Comparison of ENCODE assay signal across 17 cellular contexts in genomic region chr2:50476174-50476573, GRCh38.
DNase-seq lines count a peak whose midpoint lies in the region; ATAC-seq, FAIRE-seq and TF ChIP-seq lines count a peak whose summit lies in the region.
"Had no signal": no experiment of that assay in that cellular context is flagged by ENCODE, and none has a peak within 500 bp of the region (broad histone marks: within the 10 kb centered on the region; RNA-seq: fewer than 3 reads in every experiment).

No MANE protein-coding gene starts in this region.

- H3K18ac ChIP-seq in H1 (ENCODE audit: extremely low read depth, low read length) = no peak overlapping the region

- no peaks in the 10 kb centered on the region for H3K4me1 Mint-ChIP-seq in type B pancreatic cell (ENCODE audit: unreplicated experiment)
- H3K4me1 Mint-ChIP-seq: activated naive CD4-positive, alpha-beta T cell treated with anti-CD3 and anti-CD28 coated beads, Interleukin-2, amount 10 ng/mL, durations not matched to agents 7 days and 5 days had no signal

- POLR2A ChIA-PET in H1 (lab: Charles Lee; ENCODE audit: partially characterized antibody) = no interaction called here

- peaks cover 15% of the 10 kb centered on the region for H3K27me3 Mint-ChIP-seq in type B pancreatic cell
- H3K27me3 Mint-ChIP-seq: activated naive CD4-positive, alpha-beta T cell treated with anti-CD3 and anti-CD28 coated beads, Interleukin-2, amount 10 ng/mL, durations not matched to agents 7 days and 5 days; natural killer cell treated with Interleukin-12 subunit alpha and Interleukin-12 subunit beta and Interleukin-15 and Interleukin-18, amount 100 ng/mL, for 72 hours had no signal

- H3K36me3 Mint-ChIP-seq in type B pancreatic cell = no peaks in the 10 kb centered on the region
- H3K36me3 Mint-ChIP-seq: activated naive CD4-positive, alpha-beta T cell treated with anti-CD3 and anti-CD28 coated beads, Interleukin-2, amount 10 ng/mL, durations not matched to agents 7 days and 5 days; natural killer cell treated with Interleukin-12 subunit alpha and Interleukin-12 subunit beta and Interleukin-15 and Interleukin-18, amount 100 ng/mL, for 72 hours had no signal

- H2BK15ac ChIP-seq in H1 (ENCODE audit: low read length) = no peak overlapping the region

- TF ChIP-seq POLR2A in H1 (IDR thresholded peaks at IDR 0.05; ENCODE audit: control extremely low read depth in 1 of 2, low read depth in 2 of 2, low read length in 2 of 2) = no peak

- CTCF ChIA-PET in H1 (lab: Charles Lee; ENCODE audit: partially characterized antibody) = interaction anchor here (0.7 to 8.1 kb wide), 7 partner anchors 8 to 1623 kb away, joined by 3 to 77 read pairs (median 3); no protein-coding TSS in a partner anchor

- no peak overlapping the region for H2AFZ ChIP-seq in H1 (ENCODE audit: low read length)

- H3K79me2 ChIP-seq in H1 (ENCODE audit: control insufficient read depth in 1 of 2, insufficient read depth in 2 of 2, low read length in 2 of 2) = no peaks in the 10 kb centered on the region

- TF ChIP-seq EP300 in H1 (IDR thresholded peaks at IDR 0.05; ENCODE audit: borderline replicate concordance in 1 of 2, low read depth in 2 of 2, low read length in 2 of 2) = no peak

- no peak overlapping the region for H3K27ac Mint-ChIP-seq in type B pancreatic cell
- H3K27ac Mint-ChIP-seq: activated naive CD4-positive, alpha-beta T cell treated with anti-CD3 and anti-CD28 coated beads, Interleukin-2, amount 10 ng/mL, durations not matched to agents 7 days and 5 days; natural killer cell treated with Interleukin-12 subunit alpha and Interleukin-12 subunit beta and Interleukin-15 and Interleukin-18, amount 100 ng/mL, for 72 hours had no signal

- H3K27me3 ChIP-seq in H1 (replicated peaks in 1 of 4; ENCODE audit: control insufficient read depth in 3 of 4, extremely low read depth in 1 of 4, insufficient read depth in 3 of 4, low read length in 3 of 4) = no peaks in the 10 kb centered on the region

- 86% methylated on average over 2 of the region's 2 CpGs; no CpG with 5 or more reads in 1 of the 2 experiments for WGBS in H1 (ENCODE audit: extremely low coverage in 1 of 2, insufficient coverage in 1 of 2, insufficient read length in 1 of 2, insufficient replicate concordance in 2 of 2, low coverage in 1 of 2, low lambda C conversion rate in 2 of 2, missing lambda C conversion rate in 1 of 2), 2 experiments

- no peak overlapping the region for H4K8ac ChIP-seq in H1 (ENCODE audit: extremely low read depth, insufficient read depth, low read length)

- DNase-seq in NCI-H82 (lab: John Stamatoyannopoulos, UW) (peak; percentile 45), NCI-H82 treated with DMSO at 0.1 percent for 48 hours (lab: John Stamatoyannopoulos, UW; ENCODE audit: unreplicated experiment) (no peak), NCI-H2081 treated with DMSO at 0.1 percent for 48 hours (lab: John Stamatoyannopoulos, UW) (peak; percentile 47), H1 (ENCODE audit: low read depth in 1 of 2, low spot score in 2 of 2) (no peak), type B pancreatic cell (ENCODE audit: extremely low spot score, unreplicated experiment) (no peak), posterior vena cava (ENCODE audit: low spot score) (no peak), NCI-H2029 (lab: John Stamatoyannopoulos, UW) (no peak)
- DNase-seq: activated naive CD4-positive, alpha-beta T cell treated with anti-CD3 and anti-CD28 coated beads, Interleukin-2, amount 10 ng/mL, durations not matched to agents 7 days and 5 days; COR-L47; effector CD8-positive, alpha-beta T cell; HCEC 1CT; IMR-90; T-helper 1 cell had no signal

- peak in 2 of 3 experiments; percentile 51 to 63; a peak in 3 of 4 replicates for TF ChIP-seq CTCF in H1 (IDR thresholded peaks at IDR 0.05; ENCODE audit: control extremely low read depth in 1 of 3, insufficient read depth in 1 of 3, low read depth in 1 of 3, low read length in 3 of 3)
- TF ChIP-seq CTCF in type B pancreatic cell (conservative IDR thresholded peaks at IDR 0.05) = peak; percentile 39

- H3K4me1 ChIP-seq in H1 (replicated peaks in 1 of 4; ENCODE audit: control insufficient read depth in 3 of 4, insufficient read depth in 4 of 4, low read length in 3 of 4) = no peaks in the 10 kb centered on the region

- no peaks in the 10 kb centered on the region for H4K20me1 ChIP-seq in H1 (replicated peaks in 1 of 2; ENCODE audit: control insufficient read depth in 1 of 2, insufficient read depth in 2 of 2, low read length in 2 of 2)

- H3K36me3 ChIP-seq in H1 (ENCODE audit: control insufficient read depth in 2 of 4, insufficient read depth in 4 of 4, low read length in 3 of 4) = no peaks in the 10 kb centered on the region

- ATAC-seq in GM18517 (IDR thresholded peaks at IDR 0.05; ENCODE audit: unreplicated experiment) = no peak
- ATAC-seq: activated CD4-positive, CD25-positive, alpha-beta regulatory T cell treated with anti-CD3 and anti-CD28 coated beads, Interleukin-2, amount 50 U/mL, for 24 hours; natural killer cell treated with Interleukin-12 subunit alpha and Interleukin-12 subunit beta and Interleukin-15 and Interleukin-18, amount 100 ng/mL, for 72 hours had no signal

- H3K9ac ChIP-seq in H1 (replicated peaks in 1 of 4; ENCODE audit: extremely low read depth in 1 of 4, low read depth in 3 of 4, low read length in 3 of 4) = no peak overlapping the region

- H3K4me3 ChIP-seq in H1 (ENCODE audit: extremely low read depth in 1 of 4, insufficient read depth in 2 of 4, low read depth in 3 of 4, low read length in 4 of 4) = no peak overlapping the region

- H2BK20ac ChIP-seq in H1 (ENCODE audit: low read length) = no peak overlapping the region

- H2AK5ac ChIP-seq in H1 (ENCODE audit: low read depth, low read length) = no peak overlapping the region

- no peaks in the 10 kb centered on the region for H3K9me3 ChIP-seq in H1 (ENCODE audit: insufficient read depth in 2 of 2, low read depth in 1 of 2, low read length in 1 of 2)

- H3K23ac ChIP-seq in H1 (ENCODE audit: insufficient read length) = no peak overlapping the region

- H3K14ac ChIP-seq in H1 (ENCODE audit: insufficient read length) = no peak overlapping the region

- no peak overlapping the region for H3K4me2 ChIP-seq in H1 (ENCODE audit: insufficient read depth in 1 of 2, low read depth in 2 of 2, low read length in 2 of 2)

- intact Hi-C loops in posterior vena cava (cut with DNase I) = no loop called here

- no peak overlapping the region for H2BK120ac ChIP-seq in H1 (replicated peaks; ENCODE audit: low read depth, low read length)

- no peak overlapping the region for H3K27ac ChIP-seq in H1 (ENCODE audit: low read depth, low read length)
- H3K27ac ChIP-seq: RWPE1 had no signal

- H3K4ac ChIP-seq in H1 (replicated peaks; ENCODE audit: insufficient read length, low read depth, low read length) = no peak overlapping the region

- no peak overlapping the region for H4K5ac ChIP-seq in H1 (ENCODE audit: insufficient read length, low read depth, low read length)

- H3K23me2 ChIP-seq in H1 (ENCODE audit: low read depth, low read length) = no peaks in the 10 kb centered on the region

- no peak overlapping the region for H2BK5ac ChIP-seq in H1 (ENCODE audit: low read depth, low read length)

- FAIRE-seq in H1 (lab: Jason Lieb, UNC) = peak; percentile 19

- no peaks in the 10 kb centered on the region for H3K79me1 ChIP-seq in H1 (ENCODE audit: low read depth, low read length)

- H4K91ac ChIP-seq in H1 (replicated peaks; ENCODE audit: insufficient read length, low read length) = no peak overlapping the region

- peak; percentile 54 to 61 for TF ChIP-seq RAD21 in H1 (IDR thresholded peaks at IDR 0.05 in 1 of 2, conservative IDR thresholded peaks at IDR 0.05 in 1 of 2; ENCODE audit: low read depth in 2 of 2, low read length in 2 of 2)

- H3K9me3 Mint-ChIP-seq in type B pancreatic cell = no peaks in the 10 kb centered on the region
- H3K9me3 Mint-ChIP-seq: activated naive CD4-positive, alpha-beta T cell treated with anti-CD3 and anti-CD28 coated beads, Interleukin-2, amount 10 ng/mL, durations not matched to agents 7 days and 5 days had no signal

- H3K56ac ChIP-seq in H1 (replicated peaks; ENCODE audit: insufficient read length, low read depth, low read length) = no peak overlapping the region

- no peak overlapping the region for H3K4me3 Mint-ChIP-seq in type B pancreatic cell
- H3K4me3 Mint-ChIP-seq: activated naive CD4-positive, alpha-beta T cell treated with anti-CD3 and anti-CD28 coated beads, Interleukin-2, amount 10 ng/mL, durations not matched to agents 7 days and 5 days; natural killer cell treated with Interleukin-12 subunit alpha and Interleukin-12 subunit beta and Interleukin-15 and Interleukin-18, amount 100 ng/mL, for 72 hours had no signal

- H2BK12ac ChIP-seq in H1 (ENCODE audit: low read depth, low read length) = no peak overlapping the region

TF ChIP-seq in H1, 55 proteins besides CTCF, POLR2A, EP300 and RAD21:
- TF ChIP-seq FOSL1 (IDR thresholded peaks at IDR 0.05; ENCODE audit: insufficient read depth, low read depth, low read length) = no peak

Comparison
In these comparisons a context has a peak if more than half of its experiments do, and no peak if none do; other contexts are left out.
1. DNase-seq: peak in NCI-H82 (single experiment) and NCI-H2081 treated with DMSO at 0.1 percent for 48 hours (single experiment); none in NCI-H82 treated with DMSO at 0.1 percent for 48 hours (single experiment), H1 (0 of 2), type B pancreatic cell (single experiment), posterior vena cava (single experiment) and NCI-H2029 (single experiment).